8 cellular contexts compared by ENCODE assay signal in the genomic region with DNA sequence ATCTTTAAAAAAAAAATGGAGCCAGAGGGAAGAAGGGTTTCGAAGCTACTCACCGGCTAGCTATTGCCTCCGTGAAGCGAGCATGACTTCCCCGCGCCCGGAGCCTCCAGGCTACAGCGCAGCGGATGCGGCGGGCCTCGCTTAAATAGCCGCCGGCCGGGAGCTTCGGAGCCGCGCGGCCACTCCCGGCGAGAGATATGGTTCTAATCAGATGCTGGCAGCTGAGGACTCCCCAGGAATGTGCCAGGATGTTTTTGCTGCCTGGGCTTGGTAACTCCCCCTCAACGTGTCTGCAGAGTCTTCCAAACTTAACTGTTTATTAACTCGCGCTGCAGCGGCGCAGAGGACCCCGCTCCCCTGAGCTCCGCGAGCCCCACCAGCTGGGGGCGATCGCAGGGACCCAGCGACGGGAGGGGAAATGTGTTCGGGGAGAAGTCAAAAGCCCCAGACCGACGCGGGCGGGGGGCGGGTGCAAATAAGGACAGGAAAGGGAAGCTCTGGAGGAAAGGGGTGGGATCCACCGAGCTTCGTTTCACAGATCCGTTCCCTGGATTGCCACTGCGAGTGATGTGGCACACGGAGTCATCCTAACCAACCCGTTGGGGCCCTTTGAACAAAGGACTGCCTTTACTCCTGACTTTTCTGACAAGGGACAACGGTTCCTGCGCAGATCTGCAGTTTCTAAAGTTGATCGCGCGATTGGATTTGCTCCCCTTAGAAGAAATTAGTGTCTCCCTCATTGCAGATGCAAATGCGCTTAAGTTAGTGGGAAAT.
DNase-seq lines count a peak whose midpoint lies in the region; FAIRE-seq lines count a peak whose summit lies in the region.

A gene (minus strand): TSS at position 230 of the 774 bp plus-strand sequence. CDS start 30,660 bp downstream, outside the sequence.

- peak; percentile 8 for FAIRE-seq in endometrium (lab: Jason Lieb, UNC)

- DNase-seq in NCI-H82 (lab: John Stamatoyannopoulos, UW) (peak; percentile 47), NCI-H82 treated with DMSO at 0.1 percent for 48 hours (lab: John Stamatoyannopoulos, UW; ENCODE audit: unreplicated experiment) (no peak), NCI-H526 treated with DMSO at 0.1 percent for 48 hours (lab: John Stamatoyannopoulos, UW) (peak; percentile 52), activated T-cell treated with anti-CD3 and anti-CD28 coated beads for 1 hour (ENCODE audit: low read depth) (peak; percentile 11), medulla oblongata (ENCODE audit: extremely low spot score) (peak; percentile 87), NCI-H510A treated with DMSO at 0.1 percent for 48 hours (lab: John Stamatoyannopoulos, UW) (no peak)
- DNase-seq in stimulated activated CD8-positive, alpha-beta memory T cell treated with anti-CD3 and anti-CD28 coated beads, Interleukin-12 subunit alpha, Interleukin-12 subunit beta, amount 100 ng/mL, for 4 hours (ENCODE audit: low read depth): peak; percentile 23

Comparison
In these comparisons a context has a peak if more than half of its experiments do, and no peak if none do; other contexts are left out.
1. DNase-seq: peak in NCI-H82 (single experiment), NCI-H526 treated with DMSO at 0.1 percent for 48 hours (single experiment), activated T-cell treated with anti-CD3 and anti-CD28 coated beads for 1 hour (single experiment), medulla oblongata (single experiment) and stimulated activated CD8-positive, alpha-beta memory T cell treated with anti-CD3 and anti-CD28 coated beads, Interleukin-12 subunit alpha, Interleukin-12 subunit beta, amount 100 ng/mL, for 4 hours (single experiment); none in NCI-H82 treated with DMSO at 0.1 percent for 48 hours (single experiment) and NCI-H510A treated with DMSO at 0.1 percent for 48 hours (single experiment).